Comparison of ENCODE assay signal across 15 cellular contexts in the genomic region with DNA sequence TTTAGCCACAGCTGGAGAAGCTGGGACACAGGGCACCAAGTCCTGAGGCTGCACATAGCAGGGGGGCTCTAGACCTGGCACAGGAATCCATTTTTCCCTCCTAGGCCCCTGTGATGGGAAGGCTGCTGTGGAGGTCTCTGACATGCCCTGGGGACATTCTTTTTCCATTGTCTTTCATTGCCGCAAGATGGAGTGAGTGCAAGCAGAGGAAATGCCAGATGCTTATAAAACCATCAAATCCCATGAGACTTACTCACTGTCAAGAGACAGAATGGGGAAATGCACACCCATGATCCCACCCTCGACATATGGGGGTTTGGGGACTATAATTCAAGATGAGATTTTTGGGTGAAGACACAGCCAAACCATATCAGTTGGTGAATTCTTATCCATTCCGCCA.
DNase-seq lines count a peak whose midpoint lies in the region; ATAC-seq and TF ChIP-seq lines count a peak whose summit lies in the region.
"Had no signal": no experiment of that assay in that cellular context is flagged by ENCODE, and none has a peak within 500 bp of the region (broad histone marks: within the 10 kb centered on the region; RNA-seq: fewer than 3 reads in every experiment).

No MANE protein-coding gene starts in this region.

- H3K27ac ChIP-seq in SJSA1 = peak overlapping the region; percentile 19; the same call in 1 of the 2 replicates
- H3K27ac ChIP-seq: 22Rv1, A549, C4-2B had no signal

- DNase-seq in NCI-H82 (lab: John Stamatoyannopoulos, UW) (peak; percentile 24), NCI-H82 treated with DMSO at 0.1 percent for 48 hours (lab: John Stamatoyannopoulos, UW; ENCODE audit: unreplicated experiment) (no peak), NB4 (ENCODE audit: low read depth) (peak; percentile 41), SJSA1 (ENCODE audit: low read depth in 1 of 2, low spot score in 2 of 2) (peak; percentile 38 to 49), NCI-H226 (no peak)
- no peak for DNase-seq in activated naive CD4-positive, alpha-beta T cell treated with Interleukin-2 at 50 U/mL for 16 hours
- DNase-seq: Caco-2; CD4-positive, alpha-beta T cell; H9 had no signal

- ATAC-seq in GM21390 (IDR thresholded peaks at IDR 0.05; ENCODE audit: unreplicated experiment) (no peak), HG02885 (IDR thresholded peaks at IDR 0.05; ENCODE audit: poor library complexity, unreplicated experiment) (no peak)
- ATAC-seq: A549, GM12878 had no signal

- peaks cover 10% of the 10 kb centered on the region for H3K4me1 ChIP-seq in SJSA1 (replicated peaks)
- H3K4me1 ChIP-seq: A549, Caco-2 had no signal

- no peak for TF ChIP-seq CTCF in NB4 (IDR thresholded peaks at IDR 0.05; ENCODE audit: low read depth, low read length)

- no peaks in the 10 kb centered on the region for H3K36me3 ChIP-seq in SJSA1

- H3K27me3 ChIP-seq in SJSA1 (replicated peaks) = no peaks in the 10 kb centered on the region

- no peaks in the 10 kb centered on the region for H3K9me3 ChIP-seq in SJSA1 (replicated peaks)
- H3K9me3 ChIP-seq: A549, Caco-2 had no signal

- no peak overlapping the region for H3K4me3 ChIP-seq in NB4 (ENCODE audit: low read depth, low read length)
- no peak overlapping the region for H3K4me3 ChIP-seq in SJSA1
- H3K4me3 ChIP-seq: A549, GM12878 had no signal

- no peak for TF ChIP-seq POLR2A in NB4 (IDR thresholded peaks at IDR 0.05; ENCODE audit: extremely low read depth, insufficient read length)

Comparison
In these comparisons a context has a peak if more than half of its experiments do, and no peak if none do; other contexts are left out.
1. DNase-seq: peak in NCI-H82 (single experiment), NB4 (single experiment) and SJSA1 (2 of 2); none in NCI-H82 treated with DMSO at 0.1 percent for 48 hours (single experiment), activated naive CD4-positive, alpha-beta T cell treated with Interleukin-2 at 50 U/mL for 16 hours (single experiment) and NCI-H226 (single experiment).